17 cellular contexts compared by ENCODE assay signal in genomic region chr10:35037104-35037503, GRCh38. TPM values are rescaled to one million over a fixed set of nuclear protein-coding genes. Genes with fewer than 3 reads are reported as not detected.
DNase-seq lines count a peak whose midpoint lies in the region; ATAC-seq, FAIRE-seq and TF ChIP-seq lines count a peak whose summit lies in the region.
"Had no signal": no experiment of that assay in that cellular context is flagged by ENCODE, and none has a peak within 500 bp of the region (broad histone marks: within the 10 kb centered on the region; RNA-seq: fewer than 3 reads in every experiment).

No MANE protein-coding gene starts in this region.

- H3K27me3 ChIP-seq in H9 (ENCODE audit: insufficient read depth, low read length): no peaks in the 10 kb centered on the region
- no peaks in the 10 kb centered on the region for H3K27me3 ChIP-seq in Loucy (ENCODE audit: insufficient read depth, low read length, poor library complexity, severe bottlenecking)
- no peaks in the 10 kb centered on the region for H3K27me3 ChIP-seq in H1 (replicated peaks in 1 of 4; ENCODE audit: control insufficient read depth in 3 of 4, extremely low read depth in 1 of 4, insufficient read depth in 3 of 4, low read length in 3 of 4)
- no peaks in the 10 kb centered on the region for H3K27me3 ChIP-seq in mesendoderm (ENCODE audit: insufficient read depth, low read length, poor library complexity)
- no peaks in the 10 kb centered on the region for H3K27me3 ChIP-seq in SK-N-SH (ENCODE audit: insufficient read depth)

- H2AK5ac ChIP-seq in H9 (ENCODE audit: insufficient read length, low read length) (no peak overlapping the region), H1 (ENCODE audit: low read depth, low read length) (no peak overlapping the region), mesendoderm (ENCODE audit: low read length) (no peak overlapping the region)

- TF ChIP-seq POLR2A in H1 (IDR thresholded peaks at IDR 0.05; ENCODE audit: control extremely low read depth in 1 of 2, low read depth in 2 of 2, low read length in 2 of 2): no peak

- H2BK5ac ChIP-seq in H9 (ENCODE audit: insufficient read length, low read length): no peak overlapping the region
- no peak overlapping the region for H2BK5ac ChIP-seq in H1 (ENCODE audit: low read depth, low read length)
- no peak overlapping the region for H2BK5ac ChIP-seq in mesendoderm (ENCODE audit: low read length)

- H2BK12ac ChIP-seq in H9 (ENCODE audit: insufficient read length, low read depth, low read length) (no peak overlapping the region), H1 (ENCODE audit: low read depth, low read length) (no peak overlapping the region)

- H4K91ac ChIP-seq in H9 (ENCODE audit: insufficient read length, low read depth, low read length): no peak overlapping the region
- H4K91ac ChIP-seq in H1 (replicated peaks; ENCODE audit: insufficient read length, low read length): no peak overlapping the region

- H3K27me3 Mint-ChIP-seq in H9 (ENCODE audit: low read depth): no peaks in the 10 kb centered on the region
- no peaks in the 10 kb centered on the region for H3K27me3 Mint-ChIP-seq in natural killer cell treated with Interleukin-12 subunit alpha and Interleukin-12 subunit beta and Interleukin-15 and Interleukin-18, amount 100 ng/mL, for 72 hours
- H3K27me3 Mint-ChIP-seq: CD4-positive, alpha-beta memory T cell had no signal

- H3K27ac Mint-ChIP-seq in H9: no peak overlapping the region; a peak in 1 of 7 replicates
- H3K27ac Mint-ChIP-seq in natural killer cell treated with Interleukin-12 subunit alpha and Interleukin-12 subunit beta and Interleukin-15 and Interleukin-18, amount 100 ng/mL, for 72 hours: no peak overlapping the region

- H3K4ac ChIP-seq in H9 (ENCODE audit: low read depth, low read length) (no peak overlapping the region), H1 (replicated peaks; ENCODE audit: insufficient read length, low read depth, low read length) (no peak overlapping the region), mesendoderm (ENCODE audit: low read depth, low read length) (no peak overlapping the region)

- H3K36me3 ChIP-seq in Loucy (ENCODE audit: insufficient read depth, low read length) (peaks cover 66% of the 10 kb centered on the region; the same call in 1 of the 2 replicates), H1 (ENCODE audit: control insufficient read depth in 2 of 4, insufficient read depth in 4 of 4, low read length in 3 of 4) (peaks cover 0 to 11% (median 1%) of the 10 kb centered on the region in 4 experiments; a peak in 3 of 8 replicates), mesendoderm (ENCODE audit: control insufficient read depth, insufficient read depth, low read length) (no peaks in the 10 kb centered on the region), SK-N-SH (replicated peaks in 1 of 2; ENCODE audit: control insufficient read depth in 1 of 2, insufficient read depth in 2 of 2, low read length in 1 of 2) (peaks cover 37 to 64% of the 10 kb centered on the region in 2 experiments)

- H3K4me2 ChIP-seq in H9 (ENCODE audit: insufficient read depth, insufficient read length, low read length) (no peak overlapping the region), Loucy (ENCODE audit: low read depth, low read length, poor library complexity, severe bottlenecking) (no peak overlapping the region), H1 (ENCODE audit: insufficient read depth in 1 of 2, low read depth in 2 of 2, low read length in 2 of 2) (no peak overlapping the region), mesendoderm (ENCODE audit: low read length) (no peak overlapping the region), SK-N-SH (no peak overlapping the region)

- no peak overlapping the region for H3K9ac ChIP-seq in H9 (ENCODE audit: extremely low read depth, insufficient read length, low read length)
- no peak overlapping the region for H3K9ac ChIP-seq in Loucy (ENCODE audit: low read depth, low read length, poor library complexity, severe bottlenecking)
- no peak overlapping the region for H3K9ac ChIP-seq in H1 (replicated peaks in 1 of 4; ENCODE audit: extremely low read depth in 1 of 4, low read depth in 3 of 4, low read length in 3 of 4)
- H3K9ac ChIP-seq in mesendoderm (ENCODE audit: low read length): no peak overlapping the region
- H3K9ac ChIP-seq in SK-N-SH: no peak overlapping the region

- H2BK15ac ChIP-seq in H9 (ENCODE audit: low read depth, low read length) (no peak overlapping the region), H1 (ENCODE audit: low read length) (no peak overlapping the region), mesendoderm (replicated peaks; ENCODE audit: low read depth) (no peak overlapping the region)

- POLR2A ChIA-PET in H1 (lab: Charles Lee; ENCODE audit: partially characterized antibody) (no interaction called here), SK-N-SH (lab: Yijun Ruan, JAX) (no interaction called here)

- H3K27ac ChIP-seq in H9 (ENCODE audit: insufficient read length, low read depth, low read length) (no peak overlapping the region), H1 (ENCODE audit: low read depth, low read length) (no peak overlapping the region), mesendoderm (ENCODE audit: low read depth, low read length) (no peak overlapping the region), SK-N-SH (ENCODE audit: low read depth in 2 of 2, low read length in 1 of 2) (no peak overlapping the region)

- ATAC-seq in HG03439 (IDR thresholded peaks at IDR 0.05; ENCODE audit: unreplicated experiment): no peak
- ATAC-seq in natural killer cell treated with Interleukin-12 subunit alpha and Interleukin-12 subunit beta and Interleukin-15 and Interleukin-18, amount 100 ng/mL, for 72 hours: no peak

- no peak overlapping the region for H3K23ac ChIP-seq in H9 (ENCODE audit: insufficient read length, low read depth, low read length)
- no peak overlapping the region for H3K23ac ChIP-seq in H1 (ENCODE audit: insufficient read length)
- H3K23ac ChIP-seq in mesendoderm (ENCODE audit: low read length): no peak overlapping the region

- no peak overlapping the region for H2BK20ac ChIP-seq in H9 (ENCODE audit: low read depth, low read length, poor library complexity, severe bottlenecking)
- H2BK20ac ChIP-seq in H1 (ENCODE audit: low read length): no peak overlapping the region

- H2AFZ ChIP-seq in H9 (ENCODE audit: low read length) (no peak overlapping the region), Loucy (ENCODE audit: low read length) (no peak overlapping the region), H1 (ENCODE audit: low read length) (no peak overlapping the region), SK-N-SH (ENCODE audit: low read depth) (no peak overlapping the region)

- no peak overlapping the region for H3K4me3 ChIP-seq in Loucy (ENCODE audit: low read length, poor library complexity, severe bottlenecking)
- H3K4me3 ChIP-seq in H1 (ENCODE audit: extremely low read depth in 1 of 4, insufficient read depth in 2 of 4, low read depth in 3 of 4, low read length in 4 of 4): no peak overlapping the region
- H3K4me3 ChIP-seq in mesendoderm (ENCODE audit: low read length): no peak overlapping the region
- H3K4me3 ChIP-seq in SK-N-SH (ENCODE audit: low read depth in 2 of 2, low read length in 1 of 2): no peak overlapping the region

- H3T11ph ChIP-seq in H9 (ENCODE audit: low read length): no peak overlapping the region

- WGBS in H9 (ENCODE audit: extremely low coverage, insufficient read length, low lambda C conversion rate): no CpG with 5 or more reads among the region's 4 CpGs
- 86% methylated on average over 4 of the region's 4 CpGs; no CpG with 5 or more reads in 1 of the 2 experiments for WGBS in H1 (ENCODE audit: extremely low coverage in 1 of 2, insufficient coverage in 1 of 2, insufficient read length in 1 of 2, insufficient replicate concordance in 2 of 2, low coverage in 1 of 2, low lambda C conversion rate in 2 of 2, missing lambda C conversion rate in 1 of 2), 2 experiments
- WGBS in mesendoderm (ENCODE audit: extremely low coverage, insufficient coverage, low lambda C conversion rate): no CpG with 5 or more reads among the region's 4 CpGs
- 99% methylated on average over 4 of the region's 4 CpGs for WGBS in SK-N-SH (ENCODE audit: low lambda C conversion rate)

- no peaks in the 10 kb centered on the region for H3F3A ChIP-seq in Loucy (ENCODE audit: low read depth)
- peaks cover 8% of the 10 kb centered on the region for H3F3A ChIP-seq in SK-N-SH (replicated peaks; ENCODE audit: insufficient read depth)

- H2BK120ac ChIP-seq in H9 (ENCODE audit: low read depth, low read length, poor library complexity, severe bottlenecking) (no peak overlapping the region), H1 (replicated peaks; ENCODE audit: low read depth, low read length) (no peak overlapping the region), mesendoderm (ENCODE audit: low read depth, low read length) (no peak overlapping the region)

- H3K4me1 ChIP-seq in H9 (ENCODE audit: insufficient read depth, low read length): no peaks in the 10 kb centered on the region; the same call in 1 of the 2 replicates
- no peaks in the 10 kb centered on the region for H3K4me1 ChIP-seq in Loucy (ENCODE audit: insufficient read depth, low read length, poor library complexity, severe bottlenecking)
- peaks cover 2 to 10% (median 3%) of the 10 kb centered on the region in 4 experiments; a peak in 5 of 7 replicates for H3K4me1 ChIP-seq in H1 (replicated peaks in 1 of 4; ENCODE audit: control insufficient read depth in 3 of 4, insufficient read depth in 4 of 4, low read length in 3 of 4)
- H3K4me1 ChIP-seq in mesendoderm (ENCODE audit: control insufficient read depth, low read depth, low read length): peaks cover 2% of the 10 kb centered on the region
- H3K4me1 ChIP-seq in SK-N-SH (ENCODE audit: control insufficient read depth in 1 of 2, insufficient read depth in 2 of 2, low read depth in 1 of 2, low read length in 1 of 2): peaks cover 0 to 15% of the 10 kb centered on the region in 2 experiments; a peak in 2 of 4 replicates

- TF ChIP-seq CTCF in H9 (conservative IDR thresholded peaks at IDR 0.05) (peak; percentile 49), Loucy (conservative IDR thresholded peaks at IDR 0.05; ENCODE audit: low read length) (peak; percentile 27), H1 (IDR thresholded peaks at IDR 0.05; ENCODE audit: control extremely low read depth in 1 of 3, insufficient read depth in 1 of 3, low read depth in 1 of 3, low read length in 3 of 3) (peak in 2 of 3 experiments; percentile 11 to 37; a peak in 3 of 4 replicates), SK-N-SH (IDR thresholded peaks at IDR 0.05) (no peak)

- H4K5ac ChIP-seq in H9 (ENCODE audit: insufficient read length, low read depth, low read length) (no peak overlapping the region), H1 (ENCODE audit: insufficient read length, low read depth, low read length) (no peak overlapping the region), mesendoderm (ENCODE audit: low read length) (no peak overlapping the region)

- TF ChIP-seq EP300 in H1 (IDR thresholded peaks at IDR 0.05; ENCODE audit: borderline replicate concordance in 1 of 2, low read depth in 2 of 2, low read length in 2 of 2): no peak
- no peak for TF ChIP-seq EP300 in SK-N-SH (IDR thresholded peaks at IDR 0.05; ENCODE audit: borderline replicate concordance in 1 of 2, low read depth in 1 of 2, low read length in 1 of 2)

- H3K18ac ChIP-seq in H9 (ENCODE audit: insufficient read length, low read depth, low read length) (no peak overlapping the region), H1 (ENCODE audit: extremely low read depth, low read length) (no peak overlapping the region), mesendoderm (ENCODE audit: low read length) (no peak overlapping the region)

- H4K20me1 ChIP-seq in H9 (ENCODE audit: control insufficient read depth, insufficient read depth, insufficient read length) (no peaks in the 10 kb centered on the region), Loucy (ENCODE audit: insufficient read depth, low read length, poor library complexity, severe bottlenecking) (no peaks in the 10 kb centered on the region), H1 (replicated peaks in 1 of 2; ENCODE audit: control insufficient read depth in 1 of 2, insufficient read depth in 2 of 2, low read length in 2 of 2) (peaks cover 0 to 3% of the 10 kb centered on the region in 2 experiments), SK-N-SH (ENCODE audit: insufficient read depth) (no peaks in the 10 kb centered on the region)

- DNase-seq in H9 (no peak), H1 (ENCODE audit: low read depth in 1 of 2, low spot score in 2 of 2) (no peak), mesendoderm (peak; percentile 5), Kasumi-1 (lab: John Stamatoyannopoulos, UW) (no peak), SK-N-SH (no peak)
- DNase-seq in natural killer cell treated with Interleukin-12 subunit alpha and Interleukin-12 subunit beta and Interleukin-15 and Interleukin-18, amount 100 ng/mL, for 72 hours (ENCODE audit: low spot score): no peak
- DNase-seq: C1 segment of cervical spinal cord; Calu3; CD4-positive, alpha-beta memory T cell; COR-L47; DMS53; DMS79 treated with DMSO at 0.1 percent for 48 hours; GOT3; H7 had no signal

- H3K36me3 Mint-ChIP-seq in H9 (ENCODE audit: insufficient read depth in 1 of 3, low read depth in 3 of 3): peaks cover 4 to 45% (median 23%) of the 10 kb centered on the region in 3 experiments; a peak in 6 of 7 replicates
- H3K36me3 Mint-ChIP-seq in natural killer cell treated with Interleukin-12 subunit alpha and Interleukin-12 subunit beta and Interleukin-15 and Interleukin-18, amount 100 ng/mL, for 72 hours: peaks cover 21% of the 10 kb centered on the region

- no peaks in the 10 kb centered on the region for H3K9me3 Mint-ChIP-seq in H9
- H3K9me3 Mint-ChIP-seq in natural killer cell treated with Interleukin-12 subunit alpha and Interleukin-12 subunit beta and Interleukin-15 and Interleukin-18, amount 100 ng/mL, for 72 hours: no peaks in the 10 kb centered on the region
- H3K9me3 Mint-ChIP-seq: CD4-positive, alpha-beta memory T cell had no signal

- H3K4me3 Mint-ChIP-seq in H9: no peak overlapping the region
- H3K4me3 Mint-ChIP-seq in natural killer cell treated with Interleukin-12 subunit alpha and Interleukin-12 subunit beta and Interleukin-15 and Interleukin-18, amount 100 ng/mL, for 72 hours: no peak overlapping the region
- H3K4me3 Mint-ChIP-seq: CD4-positive, alpha-beta memory T cell had no signal

- H3K14ac ChIP-seq in H9 (ENCODE audit: insufficient read depth, low read length) (no peak overlapping the region), H1 (ENCODE audit: insufficient read length) (no peak overlapping the region)

- H3K56ac ChIP-seq in H9 (ENCODE audit: insufficient read length, low read depth, low read length) (no peak overlapping the region), H1 (replicated peaks; ENCODE audit: insufficient read length, low read depth, low read length) (no peak overlapping the region), mesendoderm (ENCODE audit: low read length) (no peak overlapping the region)

- H3K79me1 ChIP-seq in H9 (ENCODE audit: insufficient read depth, low read depth, low read length, poor library complexity, severe bottlenecking) (no peaks in the 10 kb centered on the region), H1 (ENCODE audit: low read depth, low read length) (no peaks in the 10 kb centered on the region), mesendoderm (ENCODE audit: low read length) (no peaks in the 10 kb centered on the region)

- H3K9me2 ChIP-seq in Loucy (replicated peaks; ENCODE audit: low read depth, low read length) (no peaks in the 10 kb centered on the region), SK-N-SH (no peaks in the 10 kb centered on the region)

- no peaks in the 10 kb centered on the region for H3K9me3 ChIP-seq in H9 (ENCODE audit: control insufficient read depth, low read depth, low read length)
- no peaks in the 10 kb centered on the region for H3K9me3 ChIP-seq in Loucy (ENCODE audit: insufficient read depth, low read depth, low read length)
- H3K9me3 ChIP-seq in H1 (ENCODE audit: insufficient read depth in 2 of 2, low read depth in 1 of 2, low read length in 1 of 2): no peaks in the 10 kb centered on the region
- no peaks in the 10 kb centered on the region for H3K9me3 ChIP-seq in SK-N-SH

- H3K79me2 ChIP-seq in H9 (ENCODE audit: insufficient read depth, low read length) (no peaks in the 10 kb centered on the region), Loucy (ENCODE audit: insufficient read depth, low read length) (no peaks in the 10 kb centered on the region), H1 (ENCODE audit: control insufficient read depth in 1 of 2, insufficient read depth in 2 of 2, low read length in 2 of 2) (no peaks in the 10 kb centered on the region), mesendoderm (ENCODE audit: control insufficient read depth, insufficient read depth, low read length) (no peaks in the 10 kb centered on the region), SK-N-SH (ENCODE audit: insufficient read depth) (no peaks in the 10 kb centered on the region; the same call in 1 of the 2 replicates)

- peak; percentile 69 for FAIRE-seq in H1 (lab: Jason Lieb, UNC)
- FAIRE-seq: G401.6 had no signal

- CTCF ChIA-PET in H1 (lab: Charles Lee; ENCODE audit: partially characterized antibody) (interaction anchor here (1.3 to 2.3 kb wide), 3 partner anchors 9 to 41 kb away, joined by 3 to 8 read pairs (median 3); no protein-coding TSS in a partner anchor), SK-N-SH (lab: Yijun Ruan, JAX) (no interaction called here)

- H3K23me2 ChIP-seq in H9 (ENCODE audit: insufficient read length, low read depth, low read length, poor library complexity, severe bottlenecking) (no peaks in the 10 kb centered on the region), H1 (ENCODE audit: low read depth, low read length) (no peaks in the 10 kb centered on the region)

- H4K8ac ChIP-seq in H9 (replicated peaks; ENCODE audit: insufficient read length, low read depth, low read length) (no peak overlapping the region), H1 (ENCODE audit: extremely low read depth, insufficient read depth, low read length) (no peak overlapping the region), mesendoderm (ENCODE audit: low read depth, low read length) (no peak overlapping the region)

- no peak; a peak in 1 of 4 replicates for TF ChIP-seq RAD21 in H1 (IDR thresholded peaks at IDR 0.05 in 1 of 2, conservative IDR thresholded peaks at IDR 0.05 in 1 of 2; ENCODE audit: low read depth in 2 of 2, low read length in 2 of 2)
- TF ChIP-seq RAD21 in SK-N-SH (IDR thresholded peaks at IDR 0.05; ENCODE audit: low read length): no peak

- H3K4me1 Mint-ChIP-seq in H9: peaks cover 19 to 20% of the 10 kb centered on the region in 2 experiments
- H3K4me1 Mint-ChIP-seq in natural killer cell treated with Interleukin-12 subunit alpha and Interleukin-12 subunit beta and Interleukin-15 and Interleukin-18, amount 100 ng/mL, for 72 hours (ENCODE audit: low read depth in 2 of 2): peaks cover 13 to 20% of the 10 kb centered on the region in 2 donors

RNA-seq across cellular contexts. Expression of gene CUL2, which starts 53.0 kb away (rescaled TPM):
- 43.3 and 43.5 TPM in 2 replicates for total RNA-seq in H9 (2021)
- 36.7 and 43.1 TPM in 2 replicates for total RNA-seq in H1 (2021; fragmentation: NEBNext Ultra II Directional; extraction: Animal tissue kit (Norgen Biotek cat#: 25700))
- polyA plus RNA-seq in H1 (2011; rRNA removed) (6.3 and 10.2 TPM in 2 replicates), SK-N-SH (2012; rRNA removed) (13.1 and 15.0 TPM in 2 replicates)
- polyA plus RNA-seq in H1 (2011; cell fraction: cytosol; rRNA removed): 11.6 TPM
- 6.1 TPM for polyA plus RNA-seq in H1 (2011; cell fraction: nucleus; rRNA removed)
- 16.0 to 29.1 TPM (median 19.1 TPM) in 4 replicates for polyA plus RNA-seq in H1 (2012, experiment 1 of 2)
- 1.7 TPM for polyA plus RNA-seq in H1 (2012, experiment 2 of 2)
- polyA plus RNA-seq in H1 (2013, experiment 1 of 2): 24.9 TPM
- 25.1 TPM for polyA plus RNA-seq in H1 (2013, experiment 2 of 2)
- 17.2 and 25.7 TPM in 2 replicates for polyA minus RNA-seq in H1 (2011; rRNA and poly(A)+ RNA removed)
- polyA minus RNA-seq in H1 (2011; cell fraction: cytosol; rRNA and poly(A)+ RNA removed): 13.9 TPM
- 22.0 TPM for polyA minus RNA-seq in H1 (2011; cell fraction: nucleus; rRNA and poly(A)+ RNA removed)
- polyA plus RNA-seq in mesendoderm (2013, experiment 1 of 2): 25.5 TPM
- polyA plus RNA-seq in mesendoderm (2013, experiment 2 of 2): 25.0 TPM
- polyA plus RNA-seq in SK-N-SH (2012; cell fraction: cytosol; rRNA removed): 20.3 and 22.2 TPM in 2 replicates
- 10.8 and 18.2 TPM in 2 replicates for polyA plus RNA-seq in SK-N-SH (2012; cell fraction: nucleus; rRNA removed)
- 10 to 100 TPM; 42.8 to 45.7 TPM for total RNA-seq in natural killer cell treated with Interleukin-12 subunit alpha and Interleukin-12 subunit beta and Interleukin-15 and Interleukin-18, amount 100 ng/mL, for 72 hours
